In genomic region chr11:27703453-27703852, GRCh38 we compare ENCODE assay signal across 1 cellular context.
A peak's percentile ranks its signal among the peaks of the same experiment; 100 is the strongest.
TF ChIP-seq lines count a peak whose summit lies in the region.

No MANE protein-coding gene starts in this region.

TF ChIP-seq in IMR-90, 13 proteins besides CTCF, POLR2A, EP300 and RAD21 (continued from another document):
- TF ChIP-seq RFX5 (IDR thresholded peaks at IDR 0.05; ENCODE audit: low read depth, low read length) = peak; percentile 10; the same call in 1 of the 2 replicates
- TF ChIP-seq BHLHE40 (IDR thresholded peaks at IDR 0.05; ENCODE audit: low read depth, low read length) = no peak
